ENCODE assay signal across 1 cellular context in the genomic region with DNA sequence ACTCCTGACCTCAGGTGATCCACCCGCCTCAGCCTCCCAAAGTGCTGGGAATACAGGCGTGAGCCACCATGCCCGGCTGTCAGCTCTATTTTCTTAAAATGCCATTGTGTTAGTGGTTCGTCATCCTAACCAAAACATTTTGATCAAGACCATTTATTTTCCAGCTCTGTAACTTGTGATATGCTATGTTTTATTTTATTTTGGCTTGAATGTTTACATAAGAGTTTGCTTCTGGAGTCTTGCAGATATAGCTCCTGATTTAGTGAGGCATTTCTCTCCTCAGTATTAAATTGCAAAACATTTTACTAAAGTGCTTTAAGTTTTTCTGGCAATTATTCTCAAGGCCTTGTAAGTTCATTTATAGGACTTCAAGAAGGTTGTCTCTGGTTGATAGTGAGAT.
TF ChIP-seq lines count a peak whose summit lies in the region.

No MANE protein-coding gene starts in this region.

TF ChIP-seq in IMR-90, 13 proteins besides CTCF, POLR2A, EP300 and RAD21 (continued from another document):
- TF ChIP-seq USF2 (IDR thresholded peaks at IDR 0.05; ENCODE audit: low read depth, low read length): no peak
